ENCODE assay signal across 8 cellular contexts in the genomic region with DNA sequence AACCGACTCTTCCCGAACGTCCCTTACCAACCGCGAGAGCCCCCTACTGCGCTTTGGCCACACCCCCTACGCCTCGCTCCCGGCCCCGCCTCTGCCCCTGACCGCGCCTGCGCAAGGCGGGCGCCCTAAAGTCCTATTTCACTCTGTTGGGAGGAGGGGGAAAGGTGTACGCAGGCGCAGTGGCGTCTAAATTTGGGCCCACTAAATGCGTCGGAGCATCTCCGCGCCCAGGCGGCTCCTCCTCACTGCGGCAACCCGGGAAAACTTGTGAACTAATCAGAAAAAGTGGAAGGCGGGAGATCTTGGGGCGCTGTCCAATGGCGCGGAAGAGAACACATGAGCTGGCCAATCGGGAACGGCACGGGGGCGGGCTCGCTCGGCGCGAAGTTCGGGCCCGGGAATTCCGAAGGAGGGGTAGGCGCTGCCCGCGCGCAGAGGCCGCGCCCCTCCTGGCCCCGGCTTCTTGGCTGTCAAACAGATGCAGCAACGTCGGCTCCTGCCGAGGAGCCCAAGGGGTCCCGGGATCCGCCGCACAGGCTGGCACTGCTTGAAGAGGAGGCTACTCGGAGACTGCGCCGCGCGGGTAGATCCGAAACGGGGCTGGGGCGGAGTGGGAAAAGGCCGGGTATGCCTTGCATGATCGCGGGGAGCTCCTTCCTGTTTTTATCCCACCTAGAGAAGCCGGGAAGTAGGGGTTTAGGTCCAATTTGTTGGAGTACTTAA. TPM values are rescaled to one million over a fixed set of nuclear protein-coding genes. Genes with fewer than 3 reads are reported as not detected.
DNase-seq lines count a peak whose midpoint lies in the region; ATAC-seq and TF ChIP-seq lines count a peak whose summit lies in the region.

A gene with protein sequence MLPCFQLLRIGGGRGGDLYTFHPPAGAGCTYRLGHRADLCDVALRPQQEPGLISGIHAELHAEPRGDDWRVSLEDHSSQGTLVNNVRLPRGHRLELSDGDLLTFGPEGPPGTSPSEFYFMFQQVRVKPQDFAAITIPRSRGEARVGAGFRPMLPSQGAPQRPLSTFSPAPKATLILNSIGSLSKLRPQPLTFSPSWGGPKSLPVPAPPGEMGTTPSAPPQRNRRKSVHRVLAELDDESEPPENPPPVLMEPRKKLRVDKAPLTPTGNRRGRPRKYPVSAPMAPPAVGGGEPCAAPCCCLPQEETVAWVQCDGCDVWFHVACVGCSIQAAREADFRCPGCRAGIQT (plus strand): TSS at position 450 of the 723 bp plus-strand sequence. CDS start 881 bp downstream, outside the sequence.

- H3K36me3 ChIP-seq in SU-DHL-6 (ENCODE audit: low read length) (peaks cover 15% of the 10 kb centered on the region; the same call in 1 of the 2 replicates), thyroid gland (peaks cover 0 to 3% of the 10 kb centered on the region in 2 donors)

- peaks cover 8 to 24% of the 10 kb centered on the region in 2 donors for H3K4me1 ChIP-seq in thyroid gland

- peak within 1 kb of the TSS; percentile 69 for H3K4me3 ChIP-seq in GM12875 (ENCODE audit: low read depth, low read length)
- peak within 1 kb of the TSS; percentile 89 for H3K4me3 ChIP-seq in SU-DHL-6 (ENCODE audit: insufficient read depth, low read length, poor library complexity, severe bottlenecking)
- peak within 1 kb of the TSS; percentile 27 to 54 (median 51) for H3K4me3 ChIP-seq in thyroid gland (replicated peaks in 1 of 3)

- WGBS in thyroid gland, 2 donors: 0 to 1% methylated on average over 46 of the region's 65 CpGs

- no peaks in the 10 kb centered on the region for H3K27me3 Mint-ChIP-seq in activated naive CD8-positive, alpha-beta T cell treated with anti-CD3 and anti-CD28 coated beads for 36 hours
- H3K27me3 Mint-ChIP-seq in osteocyte (ENCODE audit: unreplicated experiment): no peaks in the 10 kb centered on the region

- intact Hi-C loops in thyroid gland (cut with DNase I): no loop called here

- H2AFZ ChIP-seq in SU-DHL-6 (ENCODE audit: low read depth, low read length, severe bottlenecking): peak within 1 kb of the TSS; percentile 79

- peak in 1 of 2 donors; percentile 54 for TF ChIP-seq POLR2A in thyroid gland (IDR thresholded peaks at IDR 0.05)

- no peaks in the 10 kb centered on the region for H3K9me2 ChIP-seq in SU-DHL-6 (replicated peaks; ENCODE audit: insufficient read depth, low read length)

- H3K79me2 ChIP-seq in SU-DHL-6 (ENCODE audit: insufficient read depth, low read length): peaks cover 26% of the 10 kb centered on the region

- H3K4me3 Mint-ChIP-seq in activated naive CD8-positive, alpha-beta T cell treated with anti-CD3 and anti-CD28 coated beads for 36 hours: peak within 1 kb of the TSS; percentile 98
- H3K4me3 Mint-ChIP-seq in osteocyte (ENCODE audit: unreplicated experiment): peak within 1 kb of the TSS; percentile 89

- peaks cover 49% of the 10 kb centered on the region for H3K36me3 Mint-ChIP-seq in activated naive CD8-positive, alpha-beta T cell treated with anti-CD3 and anti-CD28 coated beads for 36 hours
- H3K36me3 Mint-ChIP-seq in osteocyte (ENCODE audit: unreplicated experiment): peaks cover 9% of the 10 kb centered on the region

- no peaks in the 10 kb centered on the region for H3F3A ChIP-seq in SU-DHL-6 (ENCODE audit: insufficient read depth)

- peak within 1 kb of the TSS; percentile 80 for H3K4me2 ChIP-seq in SU-DHL-6 (ENCODE audit: low read depth, low read length, poor library complexity, severe bottlenecking)

- H4K20me1 ChIP-seq in SU-DHL-6 (ENCODE audit: low read depth, low read length): peaks cover 3% of the 10 kb centered on the region; the same call in 1 of the 2 replicates

- ATAC-seq in HG02763 (IDR thresholded peaks at IDR 0.05; ENCODE audit: unreplicated experiment): peak; percentile 91

- DNase-seq in NCI-H1417 (lab: John Stamatoyannopoulos, UW) (peak; percentile 98 to 99 (median 98)), glomerular visceral epithelial cell (ENCODE audit: extremely low spot score) (peak; percentile 100), osteocyte (ENCODE audit: extremely low spot score, unreplicated experiment) (peak; percentile 100), thyroid gland (peak; percentile 99)
- peak; percentile 99 for DNase-seq in activated naive CD8-positive, alpha-beta T cell treated with anti-CD3 and anti-CD28 coated beads for 36 hours

- TF ChIP-seq CTCF in GM12875 (IDR thresholded peaks at IDR 0.05; ENCODE audit: borderline replicate concordance, insufficient read depth, low read depth, low read length) (no peak), SU-DHL-6 (IDR thresholded peaks at IDR 0.05; ENCODE audit: insufficient read depth, low read length, poor library complexity, severe bottlenecking) (no peak), osteocyte (IDR thresholded peaks at IDR 0.05) (no peak), thyroid gland (IDR thresholded peaks at IDR 0.05) (no peak)

- peak within 1 kb of the TSS; percentile 91 for H3K27ac Mint-ChIP-seq in activated naive CD8-positive, alpha-beta T cell treated with anti-CD3 and anti-CD28 coated beads for 36 hours
- peak within 1 kb of the TSS; percentile 86 for H3K27ac Mint-ChIP-seq in osteocyte (ENCODE audit: unreplicated experiment)

- no peaks in the 10 kb centered on the region for H3K9me3 Mint-ChIP-seq in activated naive CD8-positive, alpha-beta T cell treated with anti-CD3 and anti-CD28 coated beads for 36 hours
- no peaks in the 10 kb centered on the region for H3K9me3 Mint-ChIP-seq in osteocyte (ENCODE audit: unreplicated experiment)

- peak within 1 kb of the TSS; percentile 76 for H3K9ac ChIP-seq in SU-DHL-6 (ENCODE audit: low read length)

- H3K27me3 ChIP-seq in SU-DHL-6 (ENCODE audit: low read length) (no peaks in the 10 kb centered on the region), thyroid gland (no peaks in the 10 kb centered on the region)

- H3K27ac ChIP-seq in SU-DHL-6 (ENCODE audit: low read depth, low read length) (peak within 1 kb of the TSS; percentile 60), thyroid gland (peak within 1 kb of the TSS in 2 of 3 donors; percentile 42 to 65)

- H3K9me3 ChIP-seq in SU-DHL-6 (ENCODE audit: insufficient read depth, low read length) (no peaks in the 10 kb centered on the region), thyroid gland (no peaks in the 10 kb centered on the region)

- H3K4me1 Mint-ChIP-seq in activated naive CD8-positive, alpha-beta T cell treated with anti-CD3 and anti-CD28 coated beads for 36 hours: peaks cover 26% of the 10 kb centered on the region
- peaks cover 23% of the 10 kb centered on the region for H3K4me1 Mint-ChIP-seq in osteocyte (ENCODE audit: unreplicated experiment)

RNA-seq across cellular contexts. Expression of the gene that starts here (rescaled TPM):
- total RNA-seq in activated naive CD8-positive, alpha-beta T cell treated with anti-CD3 and anti-CD28 coated beads for 36 hours: 10 to 100 TPM; 86.1 to 89.8 TPM
- 8.2 and 8.8 TPM in 2 replicates for total RNA-seq in osteocyte
- 1 to 10 TPM; 1.2 to 4.9 (median 3.2) TPM for total RNA-seq in thyroid gland

Comparison
In these comparisons a context has a peak if more than half of its experiments do, and no peak if none do; other contexts are left out.
1. Peak in every context shown above with its lines: DNase-seq, ATAC-seq, H3K4me3 ChIP-seq and H3K27ac ChIP-seq.